In genomic region chr6:149823013-149823412, GRCh38 we compare ENCODE assay signal across 20 cellular contexts.
"Had no signal": no experiment of that assay in that cellular context is flagged by ENCODE, and none has a peak within 500 bp of the region (broad histone marks: within the 10 kb centered on the region; RNA-seq: fewer than 3 reads in every experiment).

No MANE protein-coding gene starts in this region.

- ATAC-seq: body of pancreas; left cardiac atrium; lower lobe of right lung; right cardiac atrium; stimulated activated memory B cell treated with anti-CD40 and anti-IgM and Interleukin-4, amounts not matched to agents 10 μg/mL and 1 μg/mL and 100 μg/mL, for 72 hours had no signal

- H3K27ac Mint-ChIP-seq: dendritic cell treated with granulocyte-macrophage colony-stimulating factor and Interleukin-4, amounts not matched to agents 40 ng/mL and 50 ng/mL, for 4 days; stimulated activated memory B cell treated with anti-CD40 and anti-IgM and Interleukin-4, amounts not matched to agents 10 μg/mL and 1 μg/mL and 100 μg/mL, for 72 hours had no signal

- H3K27ac ChIP-seq: adrenal gland, body of pancreas, esophagus muscularis mucosa, lower lobe of right lung, neutrophil, tibial nerve, vagina had no signal

- H3K36me3 ChIP-seq: neutrophil had no signal

- H3K27me3 Mint-ChIP-seq: central memory CD8-positive, alpha-beta T cell; dendritic cell treated with granulocyte-macrophage colony-stimulating factor and Interleukin-4, amounts not matched to agents 40 ng/mL and 50 ng/mL, for 4 days had no signal

- H3K4me3 ChIP-seq: adrenal gland, body of pancreas, esophagus muscularis mucosa, lower lobe of right lung, smooth muscle cell, tibial nerve, vagina had no signal

- H3K4me1 Mint-ChIP-seq: central memory CD8-positive, alpha-beta T cell; naive B cell; stimulated activated memory B cell treated with anti-CD40 and anti-IgM and Interleukin-4, amounts not matched to agents 10 μg/mL and 1 μg/mL and 100 μg/mL, for 72 hours had no signal

- H3K9me3 Mint-ChIP-seq: central memory CD8-positive, alpha-beta T cell; dendritic cell treated with granulocyte-macrophage colony-stimulating factor and Interleukin-4, amounts not matched to agents 40 ng/mL and 50 ng/mL, for 4 days; naive B cell; stimulated activated memory B cell treated with anti-CD40 and anti-IgM and Interleukin-4, amounts not matched to agents 10 μg/mL and 1 μg/mL and 100 μg/mL, for 72 hours had no signal

- H3K4me2 ChIP-seq: smooth muscle cell had no signal

- H3K4me1 ChIP-seq: adrenal gland, body of pancreas, esophagus muscularis mucosa, lower lobe of right lung, tibial nerve, vagina had no signal

- H3K36me3 Mint-ChIP-seq: naive B cell; stimulated activated memory B cell treated with anti-CD40 and anti-IgM and Interleukin-4, amounts not matched to agents 10 μg/mL and 1 μg/mL and 100 μg/mL, for 72 hours had no signal

- DNase-seq: activated CD4-positive, CD25-positive, alpha-beta regulatory T cell; activated naive CD4-positive, alpha-beta T cell treated with anti-CD3 and anti-CD28 coated beads, Interleukin-2, amount 50 U/mL, for 16 hours; adrenal gland; body of pancreas; foreskin melanocyte; head of caudate nucleus; left cardiac atrium; lower lobe of right lung; midbrain; naive B cell; posterior cingulate gyrus; right cardiac atrium had no signal

- H3K9me3 ChIP-seq: adrenal gland, body of pancreas, esophagus muscularis mucosa, lower lobe of right lung, neutrophil, tibial nerve, vagina had no signal

- H3K4me3 Mint-ChIP-seq: central memory CD8-positive, alpha-beta T cell; dendritic cell treated with granulocyte-macrophage colony-stimulating factor and Interleukin-4, amounts not matched to agents 40 ng/mL and 50 ng/mL, for 4 days; stimulated activated memory B cell treated with anti-CD40 and anti-IgM and Interleukin-4, amounts not matched to agents 10 μg/mL and 1 μg/mL and 100 μg/mL, for 72 hours had no signal
